Comparison of ENCODE assay signal across 15 cellular contexts in genomic region chr10:130079614-130080460, GRCh38. TPM values are rescaled to one million over a fixed set of nuclear protein-coding genes. Genes with fewer than 3 reads are reported as not detected.
DNase-seq lines count a peak whose midpoint lies in the region; ATAC-seq and TF ChIP-seq lines count a peak whose summit lies in the region.
"Had no signal": no experiment of that assay in that cellular context is flagged by ENCODE, and none has a peak within 500 bp of the region (broad histone marks: within the 10 kb centered on the region; RNA-seq: fewer than 3 reads in every experiment).

No MANE protein-coding gene starts in this region.

- H3K4ac ChIP-seq in mesenchymal stem cell (ENCODE audit: low read depth in 1 of 2, low read length in 2 of 2), result no peak overlapping the region

- H2BK120ac ChIP-seq in mesenchymal stem cell (ENCODE audit: low read depth, low read length), result no peak overlapping the region

- no peak overlapping the region for H4K8ac ChIP-seq in mesenchymal stem cell (ENCODE audit: low read length)

- no peaks in the 10 kb centered on the region for H3K79me1 ChIP-seq in mesenchymal stem cell (replicated peaks; ENCODE audit: low read length, poor library complexity, severe bottlenecking)

- H3K27ac ChIP-seq in C4-2B, result peak overlapping the region; percentile 45
- H3K27ac ChIP-seq in PC-3 (ENCODE audit: low read length), result no peak overlapping the region
- no peak overlapping the region for H3K27ac ChIP-seq in mesenchymal stem cell (ENCODE audit: low read length, poor library complexity, severe bottlenecking)
- H3K27ac ChIP-seq: 22Rv1 had no signal

- H4K91ac ChIP-seq in mesenchymal stem cell (ENCODE audit: low read length), result no peak overlapping the region

- H2BK5ac ChIP-seq in mesenchymal stem cell (ENCODE audit: low read depth, low read length, poor library complexity, severe bottlenecking), result no peak overlapping the region

- POLR2A ChIA-PET in PC-3 (lab: Charles Lee; ENCODE audit: unreplicated experiment), result no interaction called here

- H3K4me1 ChIP-seq in PC-3 (ENCODE audit: insufficient read depth, low read length) (no peaks in the 10 kb centered on the region), mesenchymal stem cell (ENCODE audit: control insufficient read depth, insufficient read depth, low read depth, low read length) (no peaks in the 10 kb centered on the region)
- H3K4me1 ChIP-seq: Caco-2 had no signal

- H3K23ac ChIP-seq in mesenchymal stem cell (ENCODE audit: low read length in 2 of 2), result no peak overlapping the region

- no TSS peak for BruUV-seq in PC-3 (replicated peaks; lab: Mats Ljungman, UMichigan)

- ATAC-seq in PC-3 (peak; percentile 24; the same call in 1 of the 2 replicates), GM19463 (IDR thresholded peaks at IDR 0.05; ENCODE audit: unreplicated experiment) (no peak)
- ATAC-seq: GM23338 had no signal

- H2BK15ac ChIP-seq in mesenchymal stem cell (ENCODE audit: low read depth, poor library complexity, severe bottlenecking), result no peak overlapping the region

- H3K9ac ChIP-seq in PC-3 (ENCODE audit: low read length) (no peak overlapping the region), mesenchymal stem cell (ENCODE audit: low read length) (peak overlapping the region; percentile 46)

- H3K79me2 ChIP-seq in PC-3 (ENCODE audit: low read length), result no peaks in the 10 kb centered on the region

- 60% methylated on average over 4 of the region's 4 CpGs for WGBS in mesenchymal stem cell

- DNase-seq in PC-3, result no peak
- DNase-seq in choroid plexus epithelial cell (ENCODE audit: low read depth), result peak; percentile 3
- DNase-seq in mesenchymal stem cell, result no peak
- no peak for DNase-seq in epidermal melanocyte (ENCODE audit: insufficient read length, low spot score)
- DNase-seq in SHP77 treated with DMSO at 0.1 percent for 48 hours (lab: John Stamatoyannopoulos, UW), result no peak
- no peak for DNase-seq in stimulated activated naive CD4-positive, alpha-beta T cell treated with Interleukin-2 at 50 U/mL for 16 hours (lab: John Stamatoyannopoulos, UW)
- DNase-seq: Caco-2; CD8-positive, alpha-beta memory T cell; DND-41; GDM1; H7 had no signal

- no peak overlapping the region for H2AK5ac ChIP-seq in mesenchymal stem cell (ENCODE audit: low read length, severe bottlenecking)

- H3F3A ChIP-seq in PC-3 (ENCODE audit: low read length, unreplicated experiment), result no peaks in the 10 kb centered on the region

- H2AFZ ChIP-seq in PC-3 (ENCODE audit: low read length) (no peak overlapping the region), mesenchymal stem cell (ENCODE audit: low read depth, low read length) (no peak overlapping the region)
- H2AFZ ChIP-seq: GM23338 had no signal

- no peak overlapping the region for H3K18ac ChIP-seq in mesenchymal stem cell (ENCODE audit: low read depth in 1 of 2, low read length in 2 of 2)

- H4K20me1 ChIP-seq in PC-3 (ENCODE audit: low read length), result no peaks in the 10 kb centered on the region

- no peak overlapping the region for H2BK12ac ChIP-seq in mesenchymal stem cell (ENCODE audit: low read length in 2 of 2)

- H3K4me3 ChIP-seq in PC-3 (ENCODE audit: low read length) (no peak overlapping the region), choroid plexus epithelial cell (ENCODE audit: low read depth, low read length) (no peak overlapping the region), mesenchymal stem cell (ENCODE audit: insufficient read depth in 1 of 2, low read depth in 1 of 2, low read length in 2 of 2) (no peak overlapping the region)
- H3K4me3 ChIP-seq: GM23338 had no signal

- no peak overlapping the region for H3K4me2 ChIP-seq in PC-3 (ENCODE audit: low read length)
- no peak overlapping the region for H3K4me2 ChIP-seq in mesenchymal stem cell (ENCODE audit: low read length, poor library complexity, severe bottlenecking)
- H3K4me2 ChIP-seq: GM23338 had no signal

- no peaks in the 10 kb centered on the region for H3K9me2 ChIP-seq in PC-3 (replicated peaks; ENCODE audit: low read length)

- no peak for TF ChIP-seq CTCF in C4-2B (conservative IDR thresholded peaks at IDR 0.05)
- no peak for TF ChIP-seq CTCF in PC-3 (conservative IDR thresholded peaks at IDR 0.05; ENCODE audit: low read depth, low read length)
- no peak for TF ChIP-seq CTCF in choroid plexus epithelial cell (conservative IDR thresholded peaks at IDR 0.05; ENCODE audit: low read depth, low read length)

- CTCF ChIA-PET in PC-3 (lab: Charles Lee), result no interaction called here

- H3K9me3 ChIP-seq in PC-3 (ENCODE audit: low read length), result no peaks in the 10 kb centered on the region
- no peaks in the 10 kb centered on the region for H3K9me3 ChIP-seq in mesenchymal stem cell (ENCODE audit: control insufficient read depth, low read length)
- H3K9me3 ChIP-seq: Caco-2 had no signal

- intact Hi-C loops in PC-3 (cut with micrococcal nuclease), result no loop called here

- H3K27me3 ChIP-seq in PC-3 (ENCODE audit: low read length) (no peaks in the 10 kb centered on the region), mesenchymal stem cell (ENCODE audit: control insufficient read depth in 1 of 2, insufficient read depth in 1 of 2, low read length in 2 of 2) (no peaks in the 10 kb centered on the region)

- H3K14ac ChIP-seq in mesenchymal stem cell (ENCODE audit: low read length in 2 of 2), result no peak overlapping the region

- no peaks in the 10 kb centered on the region for H3K36me3 ChIP-seq in PC-3 (ENCODE audit: low read depth, low read length)
- no peaks in the 10 kb centered on the region for H3K36me3 ChIP-seq in mesenchymal stem cell (ENCODE audit: control insufficient read depth in 1 of 2, insufficient read depth in 2 of 2, low read depth in 1 of 2, low read length in 2 of 2)

RNA-seq across cellular contexts. Expression of gene C10orf143, which starts 30.8 kb away (rescaled TPM):
- total RNA-seq in PC-3 (2014; rRNA removed), result 0.29 TPM in 1 of 2 replicates, not detected in the other
- polyA plus RNA-seq in mesenchymal stem cell (2013, experiment 1 of 2), result 1.1 TPM
- 1.2 TPM for polyA plus RNA-seq in mesenchymal stem cell (2013, experiment 2 of 2)

RNA-seq across cellular contexts. Expression of gene GLRX3, which starts 56.4 kb away (rescaled TPM):
- total RNA-seq in PC-3 (2014; rRNA removed), result 98.1 and 107 TPM in 2 replicates
- polyA plus RNA-seq in mesenchymal stem cell (2013, experiment 1 of 2), result 136 TPM
- polyA plus RNA-seq in mesenchymal stem cell (2013, experiment 2 of 2), result 138 TPM
